10 cellular contexts compared by ENCODE assay signal in genomic region chr2:26001743-26002341, GRCh38. TPM values are rescaled to one million over a fixed set of nuclear protein-coding genes. Genes with fewer than 3 reads are reported as not detected.
DNase-seq lines count a peak whose midpoint lies in the region; ATAC-seq lines count a peak whose summit lies in the region.
"Had no signal": no experiment of that assay in that cellular context is flagged by ENCODE, and none has a peak within 500 bp of the region (broad histone marks: within the 10 kb centered on the region; RNA-seq: fewer than 3 reads in every experiment).

No MANE protein-coding gene starts in this region.

- peak; percentile 77 for ATAC-seq in left ventricle myocardium superior

- H3K4me1 ChIP-seq in skeletal muscle satellite cell (ENCODE audit: control insufficient read depth, insufficient read depth, low read length) = peaks cover 44% of the 10 kb centered on the region

- no peaks in the 10 kb centered on the region for H3K27me3 ChIP-seq in skeletal muscle satellite cell (ENCODE audit: control insufficient read depth, insufficient read depth, low read length)

- H3K36me3 ChIP-seq in skeletal muscle satellite cell (ENCODE audit: insufficient read depth, low read length) = no peaks in the 10 kb centered on the region

- H3K9me3 ChIP-seq in skeletal muscle satellite cell (replicated peaks; ENCODE audit: low read length) = no peaks in the 10 kb centered on the region

- H3K4me3 ChIP-seq in skeletal muscle satellite cell (ENCODE audit: low read length) = no peak overlapping the region

- intact Hi-C loops in left ventricle myocardium superior (cut with micrococcal nuclease) = no loop called here

- peak overlapping the region; percentile 5 for H3K9ac ChIP-seq in skeletal muscle satellite cell (ENCODE audit: low read depth, low read length)

- DNase-seq in GF-D8 (lab: John Stamatoyannopoulos, UW) (peak; percentile 86), UCSD-AML1 (lab: John Stamatoyannopoulos, UW; ENCODE audit: unreplicated experiment) (peak; percentile 72), left ventricle myocardium superior (peak; percentile 87), NCI-H526 treated with DMSO at 0.1 percent for 48 hours (lab: John Stamatoyannopoulos, UW) (no peak), SIG-M5 treated with dmso at 0.1 percent for 504 hours (lab: John Stamatoyannopoulos, UW; ENCODE audit: unreplicated experiment) (no peak), amniotic stem cell (lab: John Stamatoyannopoulos, UW) (no peak), NCI-H2171 treated with DMSO at 0.1 percent for 48 hours (lab: John Stamatoyannopoulos, UW) (no peak)
- DNase-seq: endodermal cell, NCI-H2227 treated with DMSO at 0.1 percent for 48 hours had no signal

- peak overlapping the region; percentile 7 for H3K4me2 ChIP-seq in skeletal muscle satellite cell (ENCODE audit: low read length)

RNA-seq across cellular contexts. Expression of gene KIF3C, which starts 19.5 kb away (rescaled TPM):
- total RNA-seq in left ventricle myocardium superior = 3.1 TPM
- total RNA-seq in skeletal muscle satellite cell (2012; rRNA removed) = 6.8 and 8.7 TPM in 2 replicates

RNA-seq across cellular contexts. Expression of gene RAB10, which starts 32.0 kb away (rescaled TPM):
- total RNA-seq in left ventricle myocardium superior = 101 TPM
- 144 and 152 TPM in 2 replicates for total RNA-seq in skeletal muscle satellite cell (2012; rRNA removed)

Comparison
In these comparisons a context has a peak if more than half of its experiments do, and no peak if none do; other contexts are left out.
1. DNase-seq: peak in GF-D8 (single experiment), UCSD-AML1 (single experiment) and left ventricle myocardium superior (single experiment); none in NCI-H526 treated with DMSO at 0.1 percent for 48 hours (single experiment), SIG-M5 treated with dmso at 0.1 percent for 504 hours (single experiment), amniotic stem cell (single experiment) and NCI-H2171 treated with DMSO at 0.1 percent for 48 hours (single experiment).